In genomic region chr9:36400332-36401178, GRCh38 we compare ENCODE assay signal across 8 cellular contexts. TPM values are rescaled to one million over a fixed set of nuclear protein-coding genes. Genes with fewer than 3 reads are reported as not detected.
DNase-seq lines count a peak whose midpoint lies in the region; ATAC-seq, FAIRE-seq and TF ChIP-seq lines count a peak whose summit lies in the region.

No MANE protein-coding gene starts in this region.

- intact Hi-C loops in Caco-2 (cut with micrococcal nuclease; ENCODE audit: unreplicated experiment), result no loop called here

- no peaks in the 10 kb centered on the region for H3K9me3 ChIP-seq in Caco-2

- H3K36me3 ChIP-seq in Caco-2 (ENCODE audit: control insufficient read depth, insufficient read depth, low read length), result no peaks in the 10 kb centered on the region

- FAIRE-seq in HTR-8/SVneo (lab: Jason Lieb, UNC), result peak; percentile 97

- H3K4me3 ChIP-seq in Caco-2 (ENCODE audit: low read depth, low read length), result peak overlapping the region; percentile 94

- DNase-seq in Caco-2 (peak; percentile 90 to 92), HTR-8/SVneo (ENCODE audit: insufficient read length, low spot score) (peak; percentile 95), NOMO-1 treated with dmso at 0.1 percent for 144 hours (lab: John Stamatoyannopoulos, UW; ENCODE audit: unreplicated experiment) (peak; percentile 47), endothelial cell (ENCODE audit: low spot score) (peak; percentile 90), middle frontal gyrus (ENCODE audit: extremely low spot score, low spot score) (peak; percentile 62)
- DNase-seq in activated CD8-positive, alpha-beta memory T cell treated with anti-CD3 and anti-CD28 coated beads, Interleukin-2, amount 50 U/mL, for 4 hours, result peak; percentile 90
- DNase-seq in stimulated activated CD8-positive, alpha-beta memory T cell treated with anti-CD3 and anti-CD28 coated beads, Interleukin-2, amount 100 ng/mL, for 1 hour (ENCODE audit: low read depth in 2 of 2), result peak; percentile 85

- H3K9me3 Mint-ChIP-seq in Caco-2 (ENCODE audit: unreplicated experiment), result no peaks in the 10 kb centered on the region
- no peaks in the 10 kb centered on the region for H3K9me3 Mint-ChIP-seq in endothelial cell (ENCODE audit: unreplicated experiment)

- H3K4me1 Mint-ChIP-seq in Caco-2 (ENCODE audit: low read depth, unreplicated experiment) (peaks cover 27% of the 10 kb centered on the region), endothelial cell (ENCODE audit: unreplicated experiment) (peaks cover 21% of the 10 kb centered on the region)

- no TSS peak for BruUV-seq in Caco-2 (replicated peaks; lab: Mats Ljungman, UMichigan)

- peak in 1 of 2 experiments; percentile 9 for TF ChIP-seq CTCF in Caco-2 (IDR thresholded peaks at IDR 0.05; ENCODE audit: insufficient read depth in 1 of 2, low read depth in 1 of 2, low read length in 1 of 2, severe bottlenecking in 1 of 2, unreplicated experiment in 1 of 2)
- no peak for TF ChIP-seq CTCF in endothelial cell (IDR thresholded peaks at IDR 0.05; ENCODE audit: unreplicated experiment)

- H3K4me1 ChIP-seq in Caco-2, result peaks cover 19% of the 10 kb centered on the region

- peaks cover 26% of the 10 kb centered on the region for H3K36me3 Mint-ChIP-seq in Caco-2 (ENCODE audit: insufficient read depth, unreplicated experiment)
- H3K36me3 Mint-ChIP-seq in endothelial cell (ENCODE audit: low read depth, unreplicated experiment), result peaks cover 10% of the 10 kb centered on the region

- H3K27ac Mint-ChIP-seq in Caco-2 (ENCODE audit: unreplicated experiment) (peak overlapping the region; percentile 97), endothelial cell (ENCODE audit: unreplicated experiment) (peak overlapping the region; percentile 96)

- ATAC-seq in GM21381 (IDR thresholded peaks at IDR 0.05; ENCODE audit: unreplicated experiment), result peak; percentile 69

- POLR2A ChIA-PET in Caco-2 (lab: Charles Lee), result interaction anchor here (0.6 to 1.2 kb wide), 3 partner anchors 87 to 210 kb away, joined by 3 read pairs; partner anchors contain the start of gene CLTA

- H3K4me3 Mint-ChIP-seq in Caco-2 (ENCODE audit: unreplicated experiment) (peak overlapping the region; percentile 85), endothelial cell (ENCODE audit: unreplicated experiment) (peak overlapping the region; percentile 97)

- no peaks in the 10 kb centered on the region for H3K27me3 Mint-ChIP-seq in Caco-2 (ENCODE audit: insufficient read depth, unreplicated experiment)
- H3K27me3 Mint-ChIP-seq in endothelial cell (ENCODE audit: unreplicated experiment), result peaks cover 6% of the 10 kb centered on the region

- CTCF ChIA-PET in Caco-2 (lab: Charles Lee), result interaction anchor here (0.6 to 1.2 kb wide), 4 partner anchors 50 to 328 kb away, joined by 3 to 4 read pairs (median 3); partner anchors contain the start of gene CLTA

- H3K27me3 ChIP-seq in Caco-2 (replicated peaks; ENCODE audit: control insufficient read depth, insufficient read depth, low read length), result no peaks in the 10 kb centered on the region

RNA-seq across cellular contexts. Expression of gene RNF38, which starts 0.5 kb away (rescaled TPM):
- total RNA-seq in Caco-2 (2022) (41.0 and 43.3 TPM in 2 replicates), endothelial cell (ENCODE audit: unreplicated experiment) (71.1 TPM)

Comparison
In these comparisons a context has a peak if more than half of its experiments do, and no peak if none do; other contexts are left out.
1. Peak in every context shown above with its lines: DNase-seq, ATAC-seq and H3K4me3 ChIP-seq.